Comparison of ENCODE assay signal across 10 cellular contexts in genomic region chr1:22447581-22448215, GRCh38. TPM values are rescaled to one million over a fixed set of nuclear protein-coding genes. Genes with fewer than 3 reads are reported as not detected.
A peak's percentile ranks its signal among the peaks of the same experiment; 100 is the strongest.
DNase-seq lines count a peak whose midpoint lies in the region; ATAC-seq and TF ChIP-seq lines count a peak whose summit lies in the region.
"Had no signal": no experiment of that assay in that cellular context is flagged by ENCODE, and none has a peak within 500 bp of the region (broad histone marks: within the 10 kb centered on the region; RNA-seq: fewer than 3 reads in every experiment).

No MANE protein-coding gene starts in this region.

- CTCF ChIA-PET in A673 (lab: Charles Lee), result no interaction called here

- no peak for TF ChIP-seq CTCF in fibroblast of the aortic adventitia (IDR thresholded peaks at IDR 0.05; ENCODE audit: insufficient read depth, low read length)
- TF ChIP-seq CTCF in retinal pigment epithelial cell (conservative IDR thresholded peaks at IDR 0.05; ENCODE audit: low read depth, low read length), result no peak
- TF ChIP-seq CTCF in A673 (conservative IDR thresholded peaks at IDR 0.05; ENCODE audit: low read depth, low read length), result no peak

- BruUV-seq in A673 (replicated peaks; lab: Mats Ljungman, UMichigan), result no TSS peak

- H3K9me3 ChIP-seq in A673 (ENCODE audit: low read depth, low read length, poor library complexity, severe bottlenecking), result no peaks in the 10 kb centered on the region
- H3K9me3 ChIP-seq: suprapubic skin had no signal

- intact Hi-C loops in A673 (cut with micrococcal nuclease; ENCODE audit: unreplicated experiment), result no loop called here
- intact Hi-C loops in head of caudate nucleus (cut with DNase I), result no loop called here

- ATAC-seq in SK-N-SH treated with all-trans-retinoic acid at 6 μM for 48 hours, result peak; percentile 70
- no peak for ATAC-seq in activated T-helper 17 cell treated with anti-CD3 and anti-CD28 coated beads, Interleukin-2, amount 50 U/mL, for 72 hours (replicated peaks)

- no peaks in the 10 kb centered on the region for H3K27me3 ChIP-seq in A673 (replicated peaks; ENCODE audit: insufficient read depth, low read depth, low read length, poor library complexity)
- H3K27me3 ChIP-seq: suprapubic skin had no signal

- H3K4me1 ChIP-seq in A673 (ENCODE audit: insufficient read depth, low read length, poor library complexity, severe bottlenecking), result no peaks in the 10 kb centered on the region

- no peaks in the 10 kb centered on the region for H3K9me3 Mint-ChIP-seq in activated T-helper 17 cell treated with anti-CD3 and anti-CD28 coated beads, Interleukin-2, amount 50 U/mL, for 72 hours
- H3K9me3 Mint-ChIP-seq: activated naive CD8-positive, alpha-beta T cell treated with anti-CD3 and anti-CD28 coated beads, Interleukin-2, amount 10 ng/mL, durations not matched to agents 7 days and 5 days had no signal

- H3K4me3 ChIP-seq in fibroblast of the aortic adventitia (ENCODE audit: low read depth, low read length) (no peak overlapping the region), retinal pigment epithelial cell (ENCODE audit: low read length) (no peak overlapping the region), A673 (ENCODE audit: low read depth, low read length, poor library complexity, severe bottlenecking) (no peak overlapping the region)
- H3K4me3 ChIP-seq: suprapubic skin had no signal

- H3K27me3 Mint-ChIP-seq in activated T-helper 17 cell treated with anti-CD3 and anti-CD28 coated beads, Interleukin-2, amount 50 U/mL, for 72 hours, result peaks cover 6% of the 10 kb centered on the region
- H3K27me3 Mint-ChIP-seq: activated naive CD8-positive, alpha-beta T cell treated with anti-CD3 and anti-CD28 coated beads, Interleukin-2, amount 10 ng/mL, durations not matched to agents 7 days and 5 days had no signal

- H3K27ac ChIP-seq in A673 (ENCODE audit: low read depth, low read length, poor library complexity, severe bottlenecking), result no peak overlapping the region
- H3K27ac ChIP-seq: suprapubic skin had no signal

- no peaks in the 10 kb centered on the region for H3K36me3 ChIP-seq in A673 (ENCODE audit: insufficient read depth, low read length, poor library complexity, severe bottlenecking)
- H3K36me3 ChIP-seq: suprapubic skin had no signal

- no peak overlapping the region for H3K27ac Mint-ChIP-seq in activated T-helper 17 cell treated with anti-CD3 and anti-CD28 coated beads, Interleukin-2, amount 50 U/mL, for 72 hours
- H3K27ac Mint-ChIP-seq: activated naive CD8-positive, alpha-beta T cell treated with anti-CD3 and anti-CD28 coated beads, Interleukin-2, amount 10 ng/mL, durations not matched to agents 7 days and 5 days had no signal

- H3K4me1 Mint-ChIP-seq in activated T-helper 17 cell treated with anti-CD3 and anti-CD28 coated beads, Interleukin-2, amount 50 U/mL, for 72 hours, result peaks cover 3% of the 10 kb centered on the region

- peak; percentile 90 for DNase-seq in GM03348 (ENCODE audit: low spot score)
- peak; percentile 61 for DNase-seq in fibroblast of the aortic adventitia (ENCODE audit: low read depth)
- DNase-seq in retinal pigment epithelial cell (ENCODE audit: low read depth), result peak; percentile 27
- no peak for DNase-seq in A673 (ENCODE audit: low spot score)
- no peak for DNase-seq in NCI-H748 treated with DMSO at 0.1 percent for 48 hours (lab: John Stamatoyannopoulos, UW)
- no peak for DNase-seq in head of caudate nucleus
- DNase-seq: activated naive CD8-positive, alpha-beta T cell treated with anti-CD3 and anti-CD28 coated beads, Interleukin-2, amount 10 ng/mL, durations not matched to agents 7 days and 5 days had no signal

- POLR2A ChIA-PET in A673 (lab: Charles Lee; ENCODE audit: low non-redundant PET), result no interaction called here

- H3K36me3 Mint-ChIP-seq in activated T-helper 17 cell treated with anti-CD3 and anti-CD28 coated beads, Interleukin-2, amount 50 U/mL, for 72 hours (ENCODE audit: low read depth), result no peaks in the 10 kb centered on the region

- H3K4me3 Mint-ChIP-seq in activated T-helper 17 cell treated with anti-CD3 and anti-CD28 coated beads, Interleukin-2, amount 50 U/mL, for 72 hours, result no peak overlapping the region
- H3K4me3 Mint-ChIP-seq: activated naive CD8-positive, alpha-beta T cell treated with anti-CD3 and anti-CD28 coated beads, Interleukin-2, amount 10 ng/mL, durations not matched to agents 7 days and 5 days had no signal

TF ChIP-seq in SK-N-SH treated with all-trans-retinoic acid at 6 μM for 48 hours, 23 proteins besides CTCF, POLR2A, EP300 and RAD21:
- TF ChIP-seq ESRRG (CRISPR knock-in tag; IDR thresholded peaks at IDR 0.05) (no peak), OSR1 (CRISPR knock-in tag; IDR thresholded peaks at IDR 0.05) (no peak), ZFP30 (CRISPR knock-in tag; IDR thresholded peaks at IDR 0.05) (no peak), CSDC2 (CRISPR knock-in tag; IDR thresholded peaks at IDR 0.05) (no peak), SNAI2 (CRISPR knock-in tag; IDR thresholded peaks at IDR 0.05) (no peak), ZNF565 (CRISPR knock-in tag; conservative IDR thresholded peaks at IDR 0.05; ENCODE audit: low read depth) (no peak), CSRNP3 (CRISPR knock-in tag; IDR thresholded peaks at IDR 0.05) (no peak), TOX (CRISPR knock-in tag; IDR thresholded peaks at IDR 0.05; ENCODE audit: borderline replicate concordance) (no peak), BACH2 (CRISPR knock-in tag; IDR thresholded peaks at IDR 0.05; ENCODE audit: borderline replicate concordance) (no peak), CREB5 (CRISPR knock-in tag; IDR thresholded peaks at IDR 0.05; ENCODE audit: low read depth) (no peak), PATZ1 (CRISPR knock-in tag; IDR thresholded peaks at IDR 0.05; ENCODE audit: borderline replicate concordance) (no peak), PPARA (CRISPR knock-in tag; IDR thresholded peaks at IDR 0.05; ENCODE audit: borderline replicate concordance) (no peak), ZFP3 (CRISPR knock-in tag; IDR thresholded peaks at IDR 0.05) (no peak), ZNF70 (CRISPR knock-in tag; IDR thresholded peaks at IDR 0.05) (no peak)

RNA-seq across cellular contexts. Expression of gene ZBTB40, which starts 4.0 kb away (rescaled TPM):
- total RNA-seq in fibroblast of the aortic adventitia (ENCODE audit: low replicate concordance) (8.6 and 10.0 TPM in 2 replicates), A673 (2021) (21.8 and 25.3 TPM in 2 replicates)
- 10 to 100 TPM; 20.4 to 21.4 TPM for total RNA-seq in activated T-helper 17 cell treated with anti-CD3 and anti-CD28 coated beads, Interleukin-2, amount 50 U/mL, for 72 hours

Comparison
In these comparisons a context has a peak if more than half of its experiments do, and no peak if none do; other contexts are left out.
1. DNase-seq: peak in GM03348 (single experiment), fibroblast of the aortic adventitia (single experiment) and retinal pigment epithelial cell (single experiment); none in A673 (single experiment), NCI-H748 treated with DMSO at 0.1 percent for 48 hours (single experiment) and head of caudate nucleus (0 of 42).